8 cellular contexts compared by ENCODE assay signal in genomic region chr4:2714071-2714770, GRCh38. TPM values are rescaled to one million over a fixed set of nuclear protein-coding genes. Genes with fewer than 3 reads are reported as not detected.
DNase-seq lines count a peak whose midpoint lies in the region; ATAC-seq and TF ChIP-seq lines count a peak whose summit lies in the region.

No MANE protein-coding gene starts in this region.

- H3K4me1 ChIP-seq in left ventricle myocardium inferior, result peaks cover 34% of the 10 kb centered on the region

- H3K36me3 ChIP-seq in KOPT-K1 (ENCODE audit: insufficient read depth, low read length) (peaks cover 68% of the 10 kb centered on the region), left ventricle myocardium inferior (peaks cover 29% of the 10 kb centered on the region)

- H3K27me3 ChIP-seq in left ventricle myocardium inferior (ENCODE audit: low read depth), result no peaks in the 10 kb centered on the region

- peak; percentile 7 for DNase-seq in activated gamma-delta T cell treated with anti-CD3 and anti-CD28 coated beads, Interleukin-2, amount 50 U/mL, for 16 hours (ENCODE audit: low read depth)
- peak; percentile 26 for DNase-seq in left ventricle myocardium inferior
- DNase-seq in stimulated activated CD4-positive, alpha-beta T cell treated with anti-CD3 and anti-CD28 coated beads, Interleukin-4, amount 100 ng/mL, for 24 hours, result peak; percentile 51
- no peak for DNase-seq in ecto neural progenitor cell (ENCODE audit: low spot score)
- DNase-seq in pons (ENCODE audit: low spot score), result no peak
- DNase-seq in NCI-H1048 (lab: John Stamatoyannopoulos, UW), result no peak

- peak overlapping the region; percentile 23 for H3K4me3 ChIP-seq in left ventricle myocardium inferior

- H3K27ac ChIP-seq in KOPT-K1 (ENCODE audit: low read depth, low read length, poor library complexity, severe bottlenecking) (peak overlapping the region; percentile 47), left ventricle myocardium inferior (replicated peaks) (peak overlapping the region; percentile 76)

- ATAC-seq in HG03039 (IDR thresholded peaks at IDR 0.05; ENCODE audit: unreplicated experiment), result no peak

- TF ChIP-seq CTCF in left ventricle myocardium inferior (IDR thresholded peaks at IDR 0.05; ENCODE audit: borderline replicate concordance), result no peak

- no peaks in the 10 kb centered on the region for H3K9me3 ChIP-seq in KOPT-K1 (ENCODE audit: insufficient read depth, low read length, poor library complexity, severe bottlenecking)
- H3K9me3 ChIP-seq in left ventricle myocardium inferior (replicated peaks), result no peaks in the 10 kb centered on the region

- intact Hi-C loops in left ventricle myocardium inferior (cut with micrococcal nuclease), result no loop called here

RNA-seq across cellular contexts. Expression of gene TNIP2, which starts 41.9 kb away (rescaled TPM):
- total RNA-seq in left ventricle myocardium inferior, result 19.4 TPM

Comparison
In these comparisons a context has a peak if more than half of its experiments do, and no peak if none do; other contexts are left out.
1. DNase-seq: peak in activated gamma-delta T cell treated with anti-CD3 and anti-CD28 coated beads, Interleukin-2, amount 50 U/mL, for 16 hours (single experiment), left ventricle myocardium inferior (single experiment) and stimulated activated CD4-positive, alpha-beta T cell treated with anti-CD3 and anti-CD28 coated beads, Interleukin-4, amount 100 ng/mL, for 24 hours (single experiment); none in ecto neural progenitor cell (single experiment), pons (single experiment) and NCI-H1048 (single experiment).